ENCODE assay signal across 38 cellular contexts in the genomic region with DNA sequence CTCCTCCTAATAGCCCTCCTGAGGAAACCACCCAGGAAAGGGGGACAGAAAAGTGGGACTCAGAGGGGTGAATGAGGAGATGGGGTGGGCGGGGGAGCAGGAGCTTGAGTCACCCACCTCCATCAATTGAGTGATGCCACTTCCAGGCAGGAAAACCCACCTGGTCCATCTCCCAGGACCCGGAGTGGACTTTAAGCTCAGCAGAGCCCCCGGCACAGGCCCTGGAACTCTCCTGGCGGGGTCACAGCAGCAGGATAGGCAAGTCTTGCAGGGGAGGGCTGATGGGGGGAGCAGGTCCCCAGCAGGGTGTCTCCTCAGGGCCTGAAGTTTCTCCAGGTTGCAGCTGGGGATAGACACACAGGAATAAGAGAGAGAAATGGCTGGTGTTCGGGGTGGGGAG. TPM values are rescaled to one million over a fixed set of nuclear protein-coding genes. Genes with fewer than 3 reads are reported as not detected.
"Had no signal": no experiment of that assay in that cellular context is flagged by ENCODE, and none has a peak within 500 bp of the region (broad histone marks: within the 10 kb centered on the region; RNA-seq: fewer than 3 reads in every experiment).

No MANE protein-coding gene starts in this region.

- H3K9me3 Mint-ChIP-seq: activated naive CD4-positive, alpha-beta T cell treated with anti-CD3 and anti-CD28 coated beads for 36 hours; activated naive CD4-positive, alpha-beta T cell treated with anti-CD3 and anti-CD28 coated beads, Interleukin-2, amount 10 ng/mL, durations not matched to agents 7 days and 5 days; activated naive CD8-positive, alpha-beta T cell treated with anti-CD3 and anti-CD28 coated beads for 36 hours; activated naive CD8-positive, alpha-beta T cell treated with anti-CD3 and anti-CD28 coated beads, Interleukin-2, amount 50 U/mL, for 24 hours; activated T-cell treated with anti-CD3 and anti-CD28 coated beads, Interleukin-2, amount 50 U/mL, for 4 hours; activated T-cell treated with anti-CD3 and anti-CD28 coated beads, Interleukin-2, amount 50 U/mL, for 72 hours; activated T-helper 1 cell treated with anti-CD3 and anti-CD28 coated beads, Interleukin-12 subunit alpha, Interleukin-12 subunit beta, Interleukin-2, Interleukin-4 antibody, amounts not matched to agents 30 ng/mL and 10 ng/mL and 1 ng/mL, durations not matched to agents 14 hours and 24 hours and 36 hours; activated T-helper 17 cell treated with anti-CD3 and anti-CD28 coated beads, Interleukin-2, amount 50 U/mL, for 72 hours; central memory CD8-positive, alpha-beta T cell had no signal

- H3K27ac ChIP-seq: adrenal gland, ascending aorta, body of pancreas, brain microvascular endothelial cell, breast epithelium, cardiac muscle cell had no signal

- H3K9me3 ChIP-seq: adrenal gland, ascending aorta, body of pancreas, breast epithelium had no signal

- H3K27ac Mint-ChIP-seq: activated naive CD4-positive, alpha-beta T cell treated with anti-CD3 and anti-CD28 coated beads for 36 hours; activated naive CD4-positive, alpha-beta T cell treated with anti-CD3 and anti-CD28 coated beads, Interleukin-2, amount 10 ng/mL, durations not matched to agents 7 days and 5 days; activated naive CD4-positive, alpha-beta T cell treated with anti-CD3 and anti-CD28 coated beads, Interleukin-2, amount 50 U/mL, for 24 hours; activated naive CD4-positive, alpha-beta T cell treated with anti-CD3 and anti-CD28 coated beads, Interleukin-2, amount 50 U/mL, for 72 hours; activated naive CD8-positive, alpha-beta T cell; activated naive CD8-positive, alpha-beta T cell treated with anti-CD3 and anti-CD28 coated beads for 36 hours; activated naive CD8-positive, alpha-beta T cell treated with anti-CD3 and anti-CD28 coated beads, Interleukin-2, amount 10 ng/mL, durations not matched to agents 7 days and 5 days; activated naive CD8-positive, alpha-beta T cell treated with anti-CD3 and anti-CD28 coated beads, Interleukin-2, amount 50 U/mL, for 24 hours; activated T-cell treated with anti-CD3 and anti-CD28 coated beads, Interleukin-2, amount 50 U/mL, for 24 hours; activated T-cell treated with anti-CD3 and anti-CD28 coated beads, Interleukin-2, amount 50 U/mL, for 72 hours; activated T-helper 1 cell treated with anti-CD3 and anti-CD28 coated beads, Interleukin-12 subunit alpha, Interleukin-12 subunit beta, Interleukin-2, Interleukin-4 antibody, amounts not matched to agents 30 ng/mL and 10 ng/mL and 1 ng/mL, durations not matched to agents 14 hours and 24 hours and 36 hours; activated T-helper 17 cell treated with anti-CD3 and anti-CD28 coated beads, Interleukin-2, amount 50 U/mL, for 72 hours; activated T-helper 2 cell treated with anti-CD3 and anti-CD28 coated beads, Interferon-gamma antibody, Interleukin-2, Interleukin-4, amounts not matched to agents 10 μg/mL and 5 μg/mL and 100 μg/mL, durations not matched to agents 14 hours and 24 hours and 36 hours; brain had no signal

- H3K27me3 ChIP-seq: adrenal gland, ascending aorta, body of pancreas, breast epithelium had no signal

- H3K4me3 Mint-ChIP-seq: activated naive CD4-positive, alpha-beta T cell treated with anti-CD3 and anti-CD28 coated beads for 36 hours; activated naive CD4-positive, alpha-beta T cell treated with anti-CD3 and anti-CD28 coated beads, Interleukin-2, amount 10 ng/mL, durations not matched to agents 7 days and 5 days; activated naive CD4-positive, alpha-beta T cell treated with anti-CD3 and anti-CD28 coated beads, Interleukin-2, amount 50 U/mL, for 24 hours; activated naive CD8-positive, alpha-beta T cell; activated naive CD8-positive, alpha-beta T cell treated with anti-CD3 and anti-CD28 coated beads for 36 hours; activated naive CD8-positive, alpha-beta T cell treated with anti-CD3 and anti-CD28 coated beads, Interleukin-2, amount 10 ng/mL, durations not matched to agents 7 days and 5 days; activated naive CD8-positive, alpha-beta T cell treated with anti-CD3 and anti-CD28 coated beads, Interleukin-2, amount 50 U/mL, for 24 hours; activated T-cell treated with anti-CD3 and anti-CD28 coated beads, Interleukin-2, amount 50 U/mL, for 24 hours; activated T-cell treated with anti-CD3 and anti-CD28 coated beads, Interleukin-2, amount 50 U/mL, for 4 hours; activated T-cell treated with anti-CD3 and anti-CD28 coated beads, Interleukin-2, amount 50 U/mL, for 72 hours; activated T-helper 1 cell treated with anti-CD3 and anti-CD28 coated beads, Interleukin-12 subunit alpha, Interleukin-12 subunit beta, Interleukin-2, Interleukin-4 antibody, amounts not matched to agents 30 ng/mL and 10 ng/mL and 1 ng/mL, durations not matched to agents 14 hours and 24 hours and 36 hours; activated T-helper 17 cell treated with anti-CD3 and anti-CD28 coated beads, Interleukin-2, amount 50 U/mL, for 72 hours; brain; central memory CD8-positive, alpha-beta T cell had no signal

- DNase-seq: activated gamma-delta T cell; activated gamma-delta T cell treated with Interleukin-2 at 50 U/mL for 16 hours; activated naive CD4-positive, alpha-beta T cell; activated naive CD4-positive, alpha-beta T cell treated with anti-CD3 and anti-CD28 coated beads for 36 hours; activated naive CD4-positive, alpha-beta T cell treated with anti-CD3 and anti-CD28 coated beads, Interleukin-2, amount 10 ng/mL, durations not matched to agents 7 days and 5 days; activated naive CD4-positive, alpha-beta T cell treated with anti-CD3 and anti-CD28 coated beads, Interleukin-2, amount 50 U/mL, for 16 hours; activated naive CD4-positive, alpha-beta T cell treated with Interleukin-2 at 50 U/mL for 16 hours; activated naive CD8-positive, alpha-beta T cell treated with anti-CD3 and anti-CD28 coated beads for 36 hours; activated naive CD8-positive, alpha-beta T cell treated with anti-CD3 and anti-CD28 coated beads, Interleukin-2, amount 10 ng/mL, durations not matched to agents 7 days and 5 days; activated naive CD8-positive, alpha-beta T cell treated with anti-CD3 and anti-CD28 coated beads, Interleukin-2, amount 50 U/mL, for 24 hours; activated T-cell treated with anti-CD3 and anti-CD28 coated beads, Interleukin-2, amount 50 U/mL, for 1 hour; activated T-cell treated with anti-CD3 and anti-CD28 coated beads, Interleukin-2, amount 50 U/mL, for 24 hours; activated T-cell treated with anti-CD3 and anti-CD28 coated beads, Interleukin-2, amount 50 U/mL, for 4 hours; activated T-cell treated with anti-CD3 and anti-CD28 coated beads, Interleukin-2, amount 50 U/mL, for 48 hours; activated T-cell treated with anti-CD3 and anti-CD28 coated beads, Interleukin-2, amount 50 U/mL, for 72 hours; adrenal gland; amniotic stem cell; amygdala; anterior cingulate cortex; aorta; body of pancreas; brain microvascular endothelial cell; caudate nucleus; central memory CD4-positive, alpha-beta T cell; cerebellar nuclear complex had no signal

- H3K36me3 ChIP-seq: adrenal gland, ascending aorta, brain microvascular endothelial cell, breast epithelium, cardiac muscle cell had no signal

- H3K4me3 ChIP-seq: adrenal gland, ascending aorta, body of pancreas, breast epithelium, cardiac muscle cell had no signal

- H3K36me3 Mint-ChIP-seq: activated naive CD4-positive, alpha-beta T cell treated with anti-CD3 and anti-CD28 coated beads, Interleukin-2, amount 10 ng/mL, durations not matched to agents 7 days and 5 days; activated naive CD4-positive, alpha-beta T cell treated with anti-CD3 and anti-CD28 coated beads, Interleukin-2, amount 50 U/mL, for 24 hours; activated naive CD4-positive, alpha-beta T cell treated with anti-CD3 and anti-CD28 coated beads, Interleukin-2, amount 50 U/mL, for 72 hours; activated naive CD8-positive, alpha-beta T cell; activated naive CD8-positive, alpha-beta T cell treated with anti-CD3 and anti-CD28 coated beads for 36 hours; activated naive CD8-positive, alpha-beta T cell treated with anti-CD3 and anti-CD28 coated beads, Interleukin-2, amount 10 ng/mL, durations not matched to agents 7 days and 5 days; brain had no signal

- H3K4me1 ChIP-seq: adrenal gland, ascending aorta, body of pancreas, breast epithelium had no signal

- ATAC-seq: activated naive CD4-positive, alpha-beta T cell treated with anti-CD3 and anti-CD28 coated beads, Interleukin-2, amount 50 U/mL, for 72 hours; activated naive CD8-positive, alpha-beta T cell treated with anti-CD3 and anti-CD28 coated beads, Interleukin-2, amount 50 U/mL, for 24 hours; activated T-cell treated with anti-CD3 and anti-CD28 coated beads, Interleukin-2, amount 50 U/mL, for 4 hours; activated T-cell treated with anti-CD3 and anti-CD28 coated beads, Interleukin-2, amount 50 U/mL, for 72 hours; activated T-helper 17 cell treated with anti-CD3 and anti-CD28 coated beads, Interleukin-2, amount 50 U/mL, for 72 hours; body of pancreas had no signal

- H3K4me1 Mint-ChIP-seq: activated naive CD4-positive, alpha-beta T cell treated with anti-CD3 and anti-CD28 coated beads, Interleukin-2, amount 10 ng/mL, durations not matched to agents 7 days and 5 days; activated naive CD4-positive, alpha-beta T cell treated with anti-CD3 and anti-CD28 coated beads, Interleukin-2, amount 50 U/mL, for 24 hours; activated T-helper 17 cell treated with anti-CD3 and anti-CD28 coated beads, Interleukin-2, amount 50 U/mL, for 72 hours; brain; central memory CD8-positive, alpha-beta T cell had no signal

- FAIRE-seq: astrocyte, bronchial epithelial cell had no signal

RNA-seq across cellular contexts. Expression of a gene that starts 40.8 kb away (rescaled TPM):
- total RNA-seq: activated naive CD4-positive, alpha-beta T cell treated with anti-CD3 and anti-CD28 coated beads for 36 hours; activated naive CD4-positive, alpha-beta T cell treated with anti-CD3 and anti-CD28 coated beads, Interleukin-2, amount 50 U/mL, for 72 hours; activated naive CD8-positive, alpha-beta T cell treated with anti-CD3 and anti-CD28 coated beads for 36 hours; activated naive CD8-positive, alpha-beta T cell treated with anti-CD3 and anti-CD28 coated beads, Interleukin-2, amount 10 ng/mL, durations not matched to agents 7 days and 5 days; activated T-cell treated with anti-CD3 and anti-CD28 coated beads, Interleukin-2, amount 50 U/mL, for 72 hours; activated T-helper 1 cell treated with anti-CD3 and anti-CD28 coated beads, Interleukin-12 subunit alpha, Interleukin-12 subunit beta, Interleukin-2, Interleukin-4 antibody, amounts not matched to agents 30 ng/mL and 10 ng/mL and 1 ng/mL, durations not matched to agents 14 hours and 24 hours and 36 hours; activated T-helper 17 cell treated with anti-CD3 and anti-CD28 coated beads, Interleukin-2, amount 50 U/mL, for 72 hours; activated T-helper 2 cell treated with anti-CD3 and anti-CD28 coated beads, Interferon-gamma antibody, Interleukin-2, Interleukin-4, amounts not matched to agents 10 μg/mL and 5 μg/mL and 100 μg/mL, durations not matched to agents 14 hours and 24 hours and 36 hours; ascending aorta; body of pancreas; breast epithelium; bronchial epithelial cell had no signal
